Comparison of ENCODE assay signal across 16 cellular contexts in the genomic region with DNA sequence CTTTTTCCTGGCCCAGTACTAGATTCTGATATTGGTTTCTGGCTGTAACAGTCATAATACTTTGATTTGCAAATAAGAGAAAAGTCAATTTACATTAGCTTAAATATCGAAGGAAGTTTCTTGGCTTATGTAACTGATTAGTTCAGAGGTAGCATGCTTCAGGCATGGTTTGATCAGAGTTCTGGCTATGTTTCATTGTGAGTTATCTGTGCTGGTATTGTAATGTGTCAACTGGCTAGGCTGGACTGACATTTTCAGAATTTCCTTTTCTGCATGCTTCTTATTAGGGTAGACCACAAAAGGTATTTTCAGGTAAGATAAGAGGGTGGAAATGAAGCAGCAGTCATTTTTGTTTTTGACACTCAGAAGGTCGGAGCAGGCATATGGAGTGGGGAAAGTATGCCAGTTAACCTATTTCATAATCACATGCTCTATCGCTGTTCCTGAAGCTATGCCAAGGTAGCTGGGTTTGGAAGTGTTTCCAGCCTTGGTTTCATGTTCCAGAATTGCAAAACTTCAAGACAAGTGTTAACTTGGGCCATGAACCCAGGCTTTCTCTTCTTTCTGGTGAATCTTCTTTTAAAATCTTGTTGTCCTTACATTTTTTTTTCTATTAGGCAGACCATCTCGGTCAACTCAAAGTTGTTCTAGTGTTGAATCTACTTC.
"Had no signal": no experiment of that assay in that cellular context is flagged by ENCODE, and none has a peak within 500 bp of the region (broad histone marks: within the 10 kb centered on the region; RNA-seq: fewer than 3 reads in every experiment).

No MANE protein-coding gene starts in this region.

- H3K27ac ChIP-seq: foreskin keratinocyte, neutrophil, testis had no signal

- FAIRE-seq: colon had no signal

- H3K9me3 ChIP-seq: neutrophil, testis had no signal

- H3K27me3 ChIP-seq: foreskin keratinocyte, neutrophil, testis had no signal

- H3K36me3 ChIP-seq: neutrophil had no signal

- H3K4me1 ChIP-seq: foreskin keratinocyte, testis had no signal

- ATAC-seq: foreskin keratinocyte; natural killer cell; right cardiac atrium; stimulated activated naive CD8-positive, alpha-beta T cell treated with anti-CD3 and anti-CD28 coated beads, Interleukin-15, amount 100 ng/mL, for 72 hours; WTC11 had no signal

- DNase-seq: activated CD4-positive, alpha-beta memory T cell treated with anti-CD3 and anti-CD28 coated beads, Interleukin-2, amount 10 ng/mL, durations not matched to agents 7 days and 5 days; activated CD4-positive, alpha-beta T cell treated with anti-CD3 and anti-CD28 coated beads for 4 hours; activated naive CD4-positive, alpha-beta T cell treated with anti-CD3 and anti-CD28 coated beads, Interleukin-2, amount 50 U/mL, for 16 hours; activated T-cell treated with anti-CD3 and anti-CD28 coated beads, Interleukin-2, amount 50 U/mL, for 24 hours; caudate nucleus; foreskin keratinocyte; immature natural killer cell; mesendoderm; natural killer cell; right cardiac atrium; stimulated activated naive CD8-positive, alpha-beta T cell treated with anti-CD3 and anti-CD28 coated beads, Interleukin-15, amount 100 ng/mL, for 72 hours; T-helper 2 cell; testis had no signal

- H3K4me3 ChIP-seq: testis had no signal
